ENCODE assay signal across 11 cellular contexts in genomic region chr11:20113147-20113435, GRCh38. TPM values are rescaled to one million over a fixed set of nuclear protein-coding genes. Genes with fewer than 3 reads are reported as not detected.
A peak's percentile ranks its signal among the peaks of the same experiment; 100 is the strongest.
DNase-seq lines count a peak whose midpoint lies in the region; TF ChIP-seq lines count a peak whose summit lies in the region.
"Had no signal": no experiment of that assay in that cellular context is flagged by ENCODE, and none has a peak within 500 bp of the region (broad histone marks: within the 10 kb centered on the region; RNA-seq: fewer than 3 reads in every experiment).

No MANE protein-coding gene starts in this region.

- DNase-seq in RWPE1 (ENCODE audit: low spot score), result peak; percentile 25
- peak; percentile 83 for DNase-seq in epithelial cell of proximal tubule (ENCODE audit: low read depth)
- DNase-seq in osteocyte (ENCODE audit: extremely low spot score, unreplicated experiment), result no peak
- DNase-seq in globus pallidus (ENCODE audit: low spot score), result no peak
- no peak for DNase-seq in activated naive CD8-positive, alpha-beta T cell treated with anti-CD3 and anti-CD28 coated beads for 36 hours
- DNase-seq in Peyer's patch, result no peak
- no peak for DNase-seq in activated gamma-delta T cell (lab: John Stamatoyannopoulos, UW)

- H3K4me2 ChIP-seq in BLaER1, result peak overlapping the region; percentile 66

- peak overlapping the region; percentile 96 for H3K27ac Mint-ChIP-seq in osteocyte (ENCODE audit: unreplicated experiment)
- H3K27ac Mint-ChIP-seq in activated naive CD8-positive, alpha-beta T cell treated with anti-CD3 and anti-CD28 coated beads for 36 hours, result no peak overlapping the region
- H3K27ac Mint-ChIP-seq: IgD-negative memory B cell had no signal

- no peak overlapping the region for H3K4me3 ChIP-seq in BLaER1
- H3K4me3 ChIP-seq in epithelial cell of proximal tubule (ENCODE audit: low read depth, low read length), result no peak overlapping the region
- no peak overlapping the region for H3K4me3 ChIP-seq in Peyer's patch
- H3K4me3 ChIP-seq: cardiac muscle cell had no signal

- no peak overlapping the region for H3K4me3 Mint-ChIP-seq in osteocyte (ENCODE audit: unreplicated experiment)
- no peak overlapping the region for H3K4me3 Mint-ChIP-seq in activated naive CD8-positive, alpha-beta T cell treated with anti-CD3 and anti-CD28 coated beads for 36 hours

- H3K36me3 ChIP-seq in BLaER1 (no peaks in the 10 kb centered on the region), Peyer's patch (peaks cover 0 to 15% (median 0%) of the 10 kb centered on the region in 3 donors)

- CTCF ChIA-PET in RWPE1 (lab: Yijun Ruan, JAX), result interaction anchor here (0.7 to 1.6 kb wide), 2 partner anchors 20 to 23 kb away, joined by 4 to 10 read pairs; no protein-coding TSS in a partner anchor

- peaks cover 25% of the 10 kb centered on the region for H3K36me3 Mint-ChIP-seq in osteocyte (ENCODE audit: unreplicated experiment)
- H3K36me3 Mint-ChIP-seq in activated naive CD8-positive, alpha-beta T cell treated with anti-CD3 and anti-CD28 coated beads for 36 hours, result no peaks in the 10 kb centered on the region

- H3K9me3 ChIP-seq in BLaER1 (no peaks in the 10 kb centered on the region), Peyer's patch (no peaks in the 10 kb centered on the region)

- H3K27ac ChIP-seq in BLaER1 (no peak overlapping the region), RWPE1 (peak overlapping the region; percentile 99), Peyer's patch (peak overlapping the region in 2 of 4 donors; percentile 69 to 78)

- H3K27me3 ChIP-seq in BLaER1 (no peaks in the 10 kb centered on the region), Peyer's patch (no peaks in the 10 kb centered on the region)
- H3K27me3 ChIP-seq: cardiac muscle cell had no signal

- no peaks in the 10 kb centered on the region for H4K20me1 ChIP-seq in BLaER1

- no peaks in the 10 kb centered on the region for H3K27me3 Mint-ChIP-seq in osteocyte (ENCODE audit: unreplicated experiment)
- peaks cover 5% of the 10 kb centered on the region for H3K27me3 Mint-ChIP-seq in activated naive CD8-positive, alpha-beta T cell treated with anti-CD3 and anti-CD28 coated beads for 36 hours

- H3K4me1 ChIP-seq in BLaER1 (peaks cover 13% of the 10 kb centered on the region), Peyer's patch (peaks cover 0 to 23% (median 0%) of the 10 kb centered on the region in 4 donors)

- H3K9me3 Mint-ChIP-seq in osteocyte (ENCODE audit: unreplicated experiment), result no peaks in the 10 kb centered on the region
- H3K9me3 Mint-ChIP-seq in activated naive CD8-positive, alpha-beta T cell treated with anti-CD3 and anti-CD28 coated beads for 36 hours, result no peaks in the 10 kb centered on the region

- H3K4me1 Mint-ChIP-seq in osteocyte (ENCODE audit: unreplicated experiment), result peaks cover 74% of the 10 kb centered on the region
- no peaks in the 10 kb centered on the region for H3K4me1 Mint-ChIP-seq in activated naive CD8-positive, alpha-beta T cell treated with anti-CD3 and anti-CD28 coated beads for 36 hours

- no peak for TF ChIP-seq CTCF in RWPE1 (conservative IDR thresholded peaks at IDR 0.05; ENCODE audit: low read depth)
- TF ChIP-seq CTCF in epithelial cell of proximal tubule (conservative IDR thresholded peaks at IDR 0.05; ENCODE audit: low read depth, low read length), result no peak
- no peak for TF ChIP-seq CTCF in osteocyte (IDR thresholded peaks at IDR 0.05)
- no peak for TF ChIP-seq CTCF in Peyer's patch (IDR thresholded peaks at IDR 0.05)

- POLR2A ChIA-PET in RWPE1 (lab: Yijun Ruan, JAX; ENCODE audit: low non-redundant PET), result interaction anchor here (1.0 kb wide), 1 partner anchor 57 kb away, joined by 4 read pairs; no protein-coding TSS in a partner anchor

- H3K9ac ChIP-seq in BLaER1, result no peak overlapping the region

- TF ChIP-seq POLR2A in Peyer's patch (IDR thresholded peaks at IDR 0.05), result no peak

RNA-seq across cellular contexts. Expression of gene DBX1, which starts 47.2 kb away (rescaled TPM):
- total RNA-seq in epithelial cell of proximal tubule (not detected in 2 replicates), osteocyte (not detected in 2 replicates), Peyer's patch (not detected)
- not detected for total RNA-seq in activated naive CD8-positive, alpha-beta T cell treated with anti-CD3 and anti-CD28 coated beads for 36 hours
- total RNA-seq: cardiac muscle cell, liver had no signal

Comparison
In these comparisons a context has a peak if more than half of its experiments do, and no peak if none do; other contexts are left out.
1. DNase-seq: peak in RWPE1 (single experiment) and epithelial cell of proximal tubule (single experiment); none in osteocyte (single experiment), globus pallidus (single experiment), activated naive CD8-positive, alpha-beta T cell treated with anti-CD3 and anti-CD28 coated beads for 36 hours (single experiment), Peyer's patch (0 of 3) and activated gamma-delta T cell (single experiment).